In genomic region chrX:10189317-10190268, GRCh38 we compare ENCODE assay signal across 8 cellular contexts. TPM values are rescaled to one million over a fixed set of nuclear protein-coding genes. Genes with fewer than 3 reads are reported as not detected.
DNase-seq lines count a peak whose midpoint lies in the region; ATAC-seq, FAIRE-seq and TF ChIP-seq lines count a peak whose summit lies in the region.

No MANE protein-coding gene starts in this region.

- H3K27ac ChIP-seq in endothelial cell of umbilical vein (ENCODE audit: insufficient read depth, low read depth, low read length) (peak overlapping the region; percentile 49), muscle layer of colon (ENCODE audit: low read depth, low read length) (peak overlapping the region; percentile 16)

- no peak for TF ChIP-seq POLR2A in endothelial cell of umbilical vein (IDR thresholded peaks at IDR 0.05; ENCODE audit: low read depth, low read length)

- intact Hi-C loops in endothelial cell of umbilical vein (cut with micrococcal nuclease): loop anchor here (1.0 to 5.0 kb wide), 10 partner anchors 138 to 948 kb away; no protein-coding TSS in a partner anchor

- H3K9ac ChIP-seq in endothelial cell of umbilical vein (replicated peaks; ENCODE audit: extremely low read depth, insufficient read depth, low read length) (peak overlapping the region; percentile 43), muscle layer of colon (ENCODE audit: low read length) (no peak overlapping the region)

- peak; percentile 81 for DNase-seq in Ammon's horn (ENCODE audit: low spot score)
- peak; percentile 38 for DNase-seq in NCI-H774 (lab: John Stamatoyannopoulos, UW)
- DNase-seq in activated CD8-positive, alpha-beta memory T cell treated with anti-CD3 and anti-CD28 coated beads, Interleukin-2, amount 50 U/mL, for 1 hour (ENCODE audit: extremely low read depth): peak; percentile 27
- peak; percentile 67 for DNase-seq in endothelial cell of umbilical vein (ENCODE audit: low read depth, low spot score)
- DNase-seq in stimulated activated CD8-positive, alpha-beta memory T cell treated with anti-CD3 and anti-CD28 coated beads, Interleukin-7, amount 100 ng/mL, for 24 hours (ENCODE audit: low read depth): peak; percentile 33

- H3K9me1 ChIP-seq in endothelial cell of umbilical vein (replicated peaks; ENCODE audit: control insufficient read depth, extremely low read depth, insufficient read depth, low read length): no peaks in the 10 kb centered on the region

- POLR2A ChIA-PET in endothelial cell of umbilical vein (lab: Charles Lee): no interaction called here

- no TSS peak for BruUV-seq in endothelial cell of umbilical vein (replicated peaks; lab: Mats Ljungman, UMichigan)

- no peak overlapping the region for H3K4me2 ChIP-seq in endothelial cell of umbilical vein (ENCODE audit: insufficient read depth, low read length)

- peak; percentile 48 to 53 for TF ChIP-seq CTCF in endothelial cell of umbilical vein (IDR thresholded peaks at IDR 0.05; ENCODE audit: extremely low read depth in 1 of 2, insufficient read depth in 1 of 2, low read depth in 1 of 2, low read length in 2 of 2)

- H3K4me3 ChIP-seq in endothelial cell of umbilical vein (replicated peaks in 1 of 3; ENCODE audit: insufficient read depth in 1 of 3, low read depth in 1 of 3, low read length in 3 of 3): no peak overlapping the region
- H3K4me3 ChIP-seq in muscle layer of colon (ENCODE audit: low read depth in 1 of 2, low read length in 2 of 2): no peak overlapping the region

- peak; percentile 94 for FAIRE-seq in endothelial cell of umbilical vein (lab: Jason Lieb, UNC)

- no peaks in the 10 kb centered on the region for H3K79me2 ChIP-seq in endothelial cell of umbilical vein (ENCODE audit: control insufficient read depth, insufficient read depth, low read length)

- dilution Hi-C loops in endothelial cell of umbilical vein (cut with MboI; ENCODE audit: extremely low pct_ligation_motif_present, low sequenced_read_pairs): no loop called here

- CTCF ChIA-PET in endothelial cell of umbilical vein (lab: Charles Lee): interaction anchor here (0.6 to 5.1 kb wide), 33 partner anchors 10 to 949 kb away, joined by 3 to 103 read pairs (median 6); partner anchors contain the start of gene MID1

- H3K9me3 ChIP-seq in endothelial cell of umbilical vein (replicated peaks; ENCODE audit: control insufficient read depth, insufficient read depth, low read length) (no peaks in the 10 kb centered on the region), muscle layer of colon (ENCODE audit: low read length) (no peaks in the 10 kb centered on the region)

- H3K4me1 ChIP-seq in endothelial cell of umbilical vein (ENCODE audit: control insufficient read depth, extremely low read depth, insufficient read depth, low read length): peaks cover 4% of the 10 kb centered on the region
- H3K4me1 ChIP-seq in muscle layer of colon (ENCODE audit: insufficient read depth, low read length): peaks cover 9% of the 10 kb centered on the region

- no peak overlapping the region for H2AFZ ChIP-seq in endothelial cell of umbilical vein (ENCODE audit: low read depth, low read length)

- H3K27me3 ChIP-seq in endothelial cell of umbilical vein (ENCODE audit: control insufficient read depth in 2 of 2, insufficient read depth in 2 of 2, low read length in 2 of 2): no peaks in the 10 kb centered on the region
- no peaks in the 10 kb centered on the region for H3K27me3 ChIP-seq in muscle layer of colon (ENCODE audit: control insufficient read depth in 1 of 2, insufficient read depth in 2 of 2, low read length in 2 of 2)

- ATAC-seq in GM18909 (IDR thresholded peaks at IDR 0.05; ENCODE audit: poor library complexity, unreplicated experiment) (peak; percentile 90), HG03432 (IDR thresholded peaks at IDR 0.05; ENCODE audit: unreplicated experiment) (peak; percentile 80)

- H3K36me3 ChIP-seq in endothelial cell of umbilical vein (ENCODE audit: control insufficient read depth in 2 of 2, extremely low read depth in 1 of 2, insufficient read depth in 2 of 2, low read length in 2 of 2) (no peaks in the 10 kb centered on the region), muscle layer of colon (ENCODE audit: insufficient read depth, low read length) (no peaks in the 10 kb centered on the region)

- no peaks in the 10 kb centered on the region for H4K20me1 ChIP-seq in endothelial cell of umbilical vein (replicated peaks; ENCODE audit: control insufficient read depth, extremely low read depth, insufficient read depth, low read length)

TF ChIP-seq in endothelial cell of umbilical vein, 7 proteins besides CTCF, POLR2A, EP300 and RAD21:
- TF ChIP-seq MYC (IDR thresholded peaks at IDR 0.05; ENCODE audit: low read depth, low read length): no peak
- TF ChIP-seq EZH2 (IDR thresholded peaks at IDR 0.05; ENCODE audit: borderline replicate concordance, low read depth, low read length, severe bottlenecking): no peak
- no peak for TF ChIP-seq MAX (IDR thresholded peaks at IDR 0.05; ENCODE audit: insufficient read depth, insufficient read length)
- TF ChIP-seq FOS (IDR thresholded peaks at IDR 0.05; ENCODE audit: borderline replicate concordance, insufficient read depth, low read length): no peak
- TF ChIP-seq GATA2 (IDR thresholded peaks at IDR 0.05; ENCODE audit: insufficient read depth, insufficient read length, low read depth, low read length): no peak
- no peak for TF ChIP-seq JUN (IDR thresholded peaks at IDR 0.05; ENCODE audit: borderline replicate concordance, insufficient read depth, insufficient read length, low read depth)
- TF ChIP-seq POLR2AphosphoS5 (IDR thresholded peaks at IDR 0.05; ENCODE audit: insufficient read depth, low read depth, low read length): no peak

RNA-seq across cellular contexts. Expression of gene CLCN4, which starts 32.8 kb away (rescaled TPM):
- total RNA-seq in endothelial cell of umbilical vein: 17.0 and 19.8 TPM in 2 replicates
- polyA plus RNA-seq in endothelial cell of umbilical vein: 7.2 and 7.6 TPM in 2 replicates
- polyA plus RNA-seq in endothelial cell of umbilical vein (2011; cell fraction: cytosol; rRNA removed): 8.2 and 10.7 TPM in 2 replicates
- polyA plus RNA-seq in endothelial cell of umbilical vein (2011; cell fraction: nucleus; rRNA removed): 9.7 and 13.5 TPM in 2 replicates
- polyA plus RNA-seq in endothelial cell of umbilical vein (2012): 9.4 and 10.3 TPM in 2 replicates
- polyA minus RNA-seq in endothelial cell of umbilical vein: 26.1 and 30.0 TPM in 2 replicates
- 0.41 TPM for polyA minus RNA-seq in endothelial cell of umbilical vein (2011; cell fraction: cytosol; rRNA and poly(A)+ RNA removed)
- polyA minus RNA-seq in endothelial cell of umbilical vein (2011; cell fraction: nucleus; rRNA and poly(A)+ RNA removed): 8.1 and 11.1 TPM in 2 replicates

Comparison
In these comparisons a context has a peak if more than half of its experiments do, and no peak if none do; other contexts are left out.
1. DNase-seq: peak in every context shown above with its lines; median percentile 81 in Ammon's horn; 67 in endothelial cell of umbilical vein; 38 in NCI-H774; 33 in stimulated activated CD8-positive, alpha-beta memory T cell treated with anti-CD3 and anti-CD28 coated beads, Interleukin-7, amount 100 ng/mL, for 24 hours; 27 in activated CD8-positive, alpha-beta memory T cell treated with anti-CD3 and anti-CD28 coated beads, Interleukin-2, amount 50 U/mL, for 1 hour.